Comparison of ENCODE assay signal across 10 cellular contexts in genomic region chr11:114258696-114259095, GRCh38. TPM values are rescaled to one million over a fixed set of nuclear protein-coding genes. Genes with fewer than 3 reads are reported as not detected.
DNase-seq lines count a peak whose midpoint lies in the region; ATAC-seq and TF ChIP-seq lines count a peak whose summit lies in the region.
"Had no signal": no experiment of that assay in that cellular context is flagged by ENCODE, and none has a peak within 500 bp of the region (broad histone marks: within the 10 kb centered on the region; RNA-seq: fewer than 3 reads in every experiment).

No MANE protein-coding gene starts in this region.

- CTCF ChIA-PET in RWPE1 (lab: Yijun Ruan, JAX), result interaction anchor here (0.6 to 5.6 kb wide), 4 partner anchors 204 to 936 kb away, joined by 3 to 95 read pairs (median 3); no protein-coding TSS in a partner anchor

- H3K36me3 ChIP-seq in heart right ventricle (peaks cover 0 to 9% (median 0%) of the 10 kb centered on the region in 9 donors), skeletal muscle satellite cell (ENCODE audit: insufficient read depth, low read length) (peaks cover 7% of the 10 kb centered on the region), osteoblast (ENCODE audit: insufficient read depth, low read length) (no peaks in the 10 kb centered on the region)

- no peaks in the 10 kb centered on the region for H3K9me3 ChIP-seq in heart right ventricle
- no peaks in the 10 kb centered on the region for H3K9me3 ChIP-seq in skeletal muscle satellite cell (replicated peaks; ENCODE audit: low read length)
- no peaks in the 10 kb centered on the region for H3K9me3 ChIP-seq in osteoblast (ENCODE audit: low read depth, low read length)

- TF ChIP-seq CTCF in RWPE1 (conservative IDR thresholded peaks at IDR 0.05; ENCODE audit: low read depth) (no peak), heart right ventricle (IDR thresholded peaks at IDR 0.05) (no peak), osteoblast (IDR thresholded peaks at IDR 0.05; ENCODE audit: extremely low read depth, low read depth, low read length) (no peak)

- intact Hi-C loops in heart right ventricle (cut with DNase I), result loop anchor here in 8 of 10 donors (1.0 to 10.0 kb wide), 9 partner anchors 56 to 222 kb away; partner anchors contain the start of gene ZBTB16 (in 4 of the 8)

- peak in 5 of 8 donors; percentile 3 to 37 (median 23) for ATAC-seq in heart right ventricle

- DNase-seq in GDM1 (lab: John Stamatoyannopoulos, UW) (peak; percentile 74), RWPE1 (ENCODE audit: low spot score) (no peak), heart right ventricle (no peak), HK-2 (ENCODE audit: unreplicated experiment) (no peak), SW 1271 (lab: John Stamatoyannopoulos, UW) (no peak), osteoblast (ENCODE audit: insufficient read length, low spot score, missing footprints) (no peak), D341Med (ENCODE audit: low spot score) (no peak)
- DNase-seq: activated CD4-positive, CD25-positive, alpha-beta regulatory T cell; IMR-90 had no signal

- H3K27ac ChIP-seq in RWPE1, result peak overlapping the region; percentile 91
- peak overlapping the region; percentile 28 to 87 (median 73) for H3K27ac ChIP-seq in heart right ventricle
- H3K27ac ChIP-seq in osteoblast (ENCODE audit: low read depth, low read length), result no peak overlapping the region

- no peaks in the 10 kb centered on the region for H4K20me1 ChIP-seq in osteoblast (ENCODE audit: insufficient read depth, low read length)

- H3K4me1 ChIP-seq in heart right ventricle, result peaks cover 20 to 64% (median 54%) of the 10 kb centered on the region in 9 donors
- peaks cover 39% of the 10 kb centered on the region for H3K4me1 ChIP-seq in skeletal muscle satellite cell (ENCODE audit: control insufficient read depth, insufficient read depth, low read length)
- peaks cover 4% of the 10 kb centered on the region for H3K4me1 ChIP-seq in osteoblast (ENCODE audit: insufficient read depth, low read length)

- POLR2A ChIA-PET in RWPE1 (lab: Yijun Ruan, JAX; ENCODE audit: low non-redundant PET), result no interaction called here

- H3K27me3 ChIP-seq in heart right ventricle (no peaks in the 10 kb centered on the region), skeletal muscle satellite cell (ENCODE audit: control insufficient read depth, insufficient read depth, low read length) (no peaks in the 10 kb centered on the region), osteoblast (ENCODE audit: insufficient read depth, low read length) (peaks cover 6% of the 10 kb centered on the region)

- H3K79me2 ChIP-seq in osteoblast (ENCODE audit: insufficient read depth, low read length), result no peaks in the 10 kb centered on the region

- 56 to 72% methylated on average over 7 of the region's 7 CpGs for WGBS in heart right ventricle, 2 donors

- H3K4me3 ChIP-seq in heart right ventricle (peak overlapping the region in 1 of 10 donors; percentile 16), skeletal muscle satellite cell (ENCODE audit: low read length) (no peak overlapping the region), osteoblast (ENCODE audit: insufficient read depth, low read length) (no peak overlapping the region)

- peak overlapping the region; percentile 57 for H3K9ac ChIP-seq in skeletal muscle satellite cell (ENCODE audit: low read depth, low read length)

- no peak overlapping the region for H2AFZ ChIP-seq in osteoblast (ENCODE audit: low read length)

- H3K4me2 ChIP-seq in skeletal muscle satellite cell (ENCODE audit: low read length) (no peak overlapping the region), osteoblast (ENCODE audit: insufficient read depth, low read length) (no peak overlapping the region)

RNA-seq across cellular contexts. Expression of gene NNMT, which starts 37.5 kb away (rescaled TPM):
- total RNA-seq in heart right ventricle (100 to 1,000 TPM in 1 of 10 donors, 10 to 100 TPM in 8, 1 to 10 TPM in 1; 6.9 to 111 (median 19.8) TPM), osteoblast (1,091 and 1,196 TPM in 2 replicates)
- 100 to 1,000 TPM in 1 of 2 donors, 10 to 100 TPM in 1; 83.2 to 114 TPM for polyA plus RNA-seq in heart right ventricle
- total RNA-seq in skeletal muscle satellite cell (2012; rRNA removed), result 250 and 318 TPM in 2 replicates
